Comparison of ENCODE assay signal across 15 cellular contexts in genomic region chr1:6547301-6547700, GRCh38. TPM values are rescaled to one million over a fixed set of nuclear protein-coding genes. Genes with fewer than 3 reads are reported as not detected.
DNase-seq lines count a peak whose midpoint lies in the region; ATAC-seq, FAIRE-seq and TF ChIP-seq lines count a peak whose summit lies in the region.
"Had no signal": no experiment of that assay in that cellular context is flagged by ENCODE, and none has a peak within 500 bp of the region (broad histone marks: within the 10 kb centered on the region; RNA-seq: fewer than 3 reads in every experiment).

No MANE protein-coding gene starts in this region.

- POLR2A ChIA-PET in K562 (lab: Yijun Ruan, JAX): interaction anchor here (0.6 to 1.3 kb wide), 4 partner anchors 10 to 364 kb away, joined by 3 to 4 read pairs (median 4); no protein-coding TSS in a partner anchor

- H3K4me1 Mint-ChIP-seq in IgD-negative memory B cell: peaks cover 9 to 26% (median 20%) of the 10 kb centered on the region in 3 donors
- H3K4me1 Mint-ChIP-seq: neural crest cell had no signal

- TF ChIP-seq POLR2A in K562 (conservative IDR thresholded peaks at IDR 0.05) (no peak), stomach (IDR thresholded peaks at IDR 0.05) (no peak)

- no peak overlapping the region for H3K4me2 ChIP-seq in K562 (ENCODE audit: insufficient read depth, low read length)

- no peaks in the 10 kb centered on the region for H3K9me1 ChIP-seq in K562 (ENCODE audit: control insufficient read depth, insufficient read depth, low read length)

- TF ChIP-seq EP300 in K562 (IDR thresholded peaks at IDR 0.05; ENCODE audit: low read length): no peak
- TF ChIP-seq EP300 in stomach (IDR thresholded peaks at IDR 0.05): no peak

- no peak overlapping the region for H3K9ac ChIP-seq in K562 (ENCODE audit: insufficient read depth in 1 of 2, low read depth in 2 of 2, low read length in 2 of 2)

- BruUV-seq in K562 (replicated peaks; lab: Mats Ljungman, UMichigan): no TSS peak

- WGBS in K562 (ENCODE audit: insufficient coverage, low coverage, missing lambda C conversion rate): 92% methylated on average over 4 of the region's 4 CpGs
- WGBS in stomach, 5 donors: 62 to 69% (median 66%) methylated on average over 4 of the region's 4 CpGs

- TF ChIP-seq RAD21 in K562 (CRISPR knock-in tag; conservative IDR thresholded peaks at IDR 0.05 in 1 of 2, IDR thresholded peaks at IDR 0.05 in 1 of 2): no peak

- peak overlapping the region in 2 of 3 donors; percentile 26 to 84 for H3K27ac Mint-ChIP-seq in IgD-negative memory B cell

- H3K9me3 Mint-ChIP-seq in IgD-negative memory B cell: no peaks in the 10 kb centered on the region
- H3K9me3 Mint-ChIP-seq: neural crest cell had no signal

- H3K4me3 ChIP-seq in K562 (no peak overlapping the region), stomach (no peak overlapping the region)
- H3K4me3 ChIP-seq: ascending aorta had no signal

- no peak overlapping the region for H2AFZ ChIP-seq in K562 (ENCODE audit: low read depth, low read length)

- ATAC-seq in K562: no peak
- no peak for ATAC-seq in HG03457 (IDR thresholded peaks at IDR 0.05; ENCODE audit: unreplicated experiment)

- H3K36me3 ChIP-seq in K562 (ENCODE audit: control insufficient read depth, insufficient read depth, low read length) (peaks cover 89% of the 10 kb centered on the region), stomach (peaks cover 70 to 92% (median 90%) of the 10 kb centered on the region in 4 donors)

- H4K20me1 ChIP-seq in K562 (replicated peaks; ENCODE audit: control insufficient read depth, insufficient read depth, low read length): 0 out of 2 replicates have a peak, but pooled peaks cover 6% of the 10 kb centered on the region

- H3K27ac ChIP-seq in K562 (ENCODE audit: extremely low read depth, low read depth, low read length) (no peak overlapping the region), stomach (no peak overlapping the region)
- H3K27ac ChIP-seq: ascending aorta had no signal

- no peaks in the 10 kb centered on the region for H3K9me3 ChIP-seq in K562 (replicated peaks; ENCODE audit: control insufficient read depth, insufficient read depth, low read depth, low read length)
- no peaks in the 10 kb centered on the region for H3K9me3 ChIP-seq in stomach
- H3K9me3 ChIP-seq: ascending aorta had no signal

- no peaks in the 10 kb centered on the region for H3K27me3 Mint-ChIP-seq in IgD-negative memory B cell

- intact Hi-C loops in K562 (cut with micrococcal nuclease) (no loop called here), stomach (cut with DNase I; ENCODE audit: low total_unique reads) (no loop called here)

- TF ChIP-seq CTCF in K562 (IDR thresholded peaks at IDR 0.05 in 2 of 3, conservative IDR thresholded peaks at IDR 0.05 in 1 of 3; ENCODE audit: insufficient read depth in 2 of 3, low read depth in 1 of 3, low read length in 3 of 3) (no peak), stomach (IDR thresholded peaks at IDR 0.05) (no peak)

- peak overlapping the region in 1 of 4 donors; percentile 81 for H3K4me3 Mint-ChIP-seq in IgD-negative memory B cell
- H3K4me3 Mint-ChIP-seq: neural crest cell had no signal

- H3K27me3 ChIP-seq in K562 (ENCODE audit: control insufficient read depth in 2 of 2, insufficient read depth in 2 of 2, low read length in 2 of 2) (no peaks in the 10 kb centered on the region), stomach (no peaks in the 10 kb centered on the region)
- H3K27me3 ChIP-seq: ascending aorta had no signal

- CTCF ChIA-PET in K562 (lab: Yijun Ruan, JAX; ENCODE audit: low intra/inter-chr PET ratio): no interaction called here

- H3K4me1 ChIP-seq in K562 (replicated peaks in 1 of 2; ENCODE audit: control insufficient read depth in 2 of 2, insufficient read depth in 2 of 2, low read length in 2 of 2) (no peaks in the 10 kb centered on the region), stomach (peaks cover under 1 to 11% (median 8%) of the 10 kb centered on the region in 4 donors)
- H3K4me1 ChIP-seq: ascending aorta had no signal

- in situ Hi-C loops in K562 (cut with MboI): no loop called here

- DNase-seq in DMS53 (lab: John Stamatoyannopoulos, UW) (peak; percentile 11), DMS53 treated with DMSO at 0.1 percent for 48 hours (lab: John Stamatoyannopoulos, UW; ENCODE audit: unreplicated experiment) (no peak), K562 (ENCODE audit: extremely low read depth in 1 of 4, low spot score in 3 of 4) (no peak), lung microvascular endothelial cell (ENCODE audit: low read depth in 2 of 2) (peak; percentile 24 to 81), AG20443 (ENCODE audit: low spot score) (no peak), stomach (no peak)
- DNase-seq: 8988T, EL, erythroblast, NCI-H1092 had no signal

- no peak for FAIRE-seq in K562 (lab: Jason Lieb, UNC)
- FAIRE-seq: GM18507 had no signal

- peaks cover 4% of the 10 kb centered on the region for H3K36me3 Mint-ChIP-seq in IgD-negative memory B cell

- H3K79me2 ChIP-seq in K562 (ENCODE audit: control insufficient read depth, insufficient read depth, low read length): peaks cover 19% of the 10 kb centered on the region

RNA-seq across cellular contexts. Expression of gene NOL9, which starts 7.0 kb away (rescaled TPM):
- polyA plus RNA-seq in IgD-negative memory B cell (18.1 TPM), K562 (2011; rRNA removed) (52.3 and 52.7 TPM in 2 replicates), K562 (2014; fragmentation: Illumina TruSeq; extraction: Trizol) (25.8 and 30.1 TPM in 2 replicates), K562 (2014; fragmentation: Nextera tagmentation; extraction: Ambion mirVana) (10 to 100 TPM in 1 of 2 experiments, 1 to 10 TPM in 1; 5.6 to 10.1 TPM), K562 (2014; rRNA removed) (35.6 and 40.0 TPM in 2 replicates), stomach (1 to 10 TPM; 2.7 to 4.0 (median 2.9) TPM)
- 408 and 415 TPM in 2 replicates for total RNA-seq in K562 (2011; cell fraction: chromatin; rRNA removed; ENCODE audit: low replicate concordance)
- total RNA-seq in K562 (2011; cell fraction: nucleolus; rRNA removed): 189 and 201 TPM in 2 replicates
- 302 and 309 TPM in 2 replicates for total RNA-seq in K562 (2011; cell fraction: nucleoplasm; rRNA removed)
- total RNA-seq in K562 (2014; rRNA removed) (47.3 and 58.4 TPM in 2 replicates), K562 (2014; rRNA removed; fragmentation: Illumina TruSeq; extraction: Trizol) (62.5 and 63.6 TPM in 2 replicates), K562 (2015; rRNA removed; fragmentation: Illumina TruSeq; extraction: Trizol) (52.8 and 56.5 TPM in 2 replicates), K562 (2021) (76.5 and 79.3 TPM in 2 replicates), lung microvascular endothelial cell (12.9 and 15.1 TPM in 2 replicates), stomach (100 to 1,000 TPM in 1 of 5 donors, 10 to 100 TPM in 4; 19.7 to 150 (median 42.0) TPM)
- polyA plus RNA-seq in K562 (2011; cell fraction: cytosol; rRNA removed): 19.5 and 29.3 TPM in 2 replicates
- 60.2 and 68.3 TPM in 2 replicates for polyA plus RNA-seq in K562 (2011; cell fraction: nucleus; rRNA removed)
- polyA plus RNA-seq in K562 (2012): 9.6 and 15.3 TPM in 2 replicates
- polyA minus RNA-seq in K562 (2011; rRNA and poly(A)+ RNA removed): 80.8 and 105 TPM in 2 replicates
- 22.9 and 38.4 TPM in 2 replicates for polyA minus RNA-seq in K562 (2011; cell fraction: cytosol; rRNA and poly(A)+ RNA removed)
- polyA minus RNA-seq in K562 (2011; cell fraction: nucleus; rRNA and poly(A)+ RNA removed): 42.3 and 74.4 TPM in 2 replicates

RNA-seq across cellular contexts. Expression of gene TAS1R1, which starts 7.8 kb away (rescaled TPM):
- not detected for polyA plus RNA-seq in IgD-negative memory B cell
- 0.28 and 0.44 TPM in 2 replicates for total RNA-seq in K562 (2011; cell fraction: chromatin; rRNA removed; ENCODE audit: low replicate concordance)
- 0.39 TPM in 1 of 2 replicates, not detected in the other for total RNA-seq in K562 (2011; cell fraction: nucleolus; rRNA removed)
- 0.15 TPM in 1 of 2 replicates, not detected in the other for total RNA-seq in K562 (2011; cell fraction: nucleoplasm; rRNA removed)
- total RNA-seq in K562 (2014; rRNA removed): not detected in 2 replicates
- total RNA-seq in K562 (2014; rRNA removed; fragmentation: Illumina TruSeq; extraction: Trizol): not detected in 2 replicates
- total RNA-seq in K562 (2015; rRNA removed; fragmentation: Illumina TruSeq; extraction: Trizol): not detected in 2 replicates
- total RNA-seq in K562 (2021): not detected in 2 replicates
- polyA plus RNA-seq in K562 (2011; rRNA removed): 0.04 and 0.06 TPM in 2 replicates
- polyA plus RNA-seq in K562 (2011; cell fraction: cytosol; rRNA removed): 0.01 and 0.04 TPM in 2 replicates
- 0.06 TPM in 1 of 2 replicates, not detected in the other for polyA plus RNA-seq in K562 (2011; cell fraction: nucleus; rRNA removed)
- polyA plus RNA-seq in K562 (2012): 0.07 and 0.12 TPM in 2 replicates
- not detected in 2 replicates for polyA plus RNA-seq in K562 (2014; fragmentation: Illumina TruSeq; extraction: Trizol)
- not detected for polyA plus RNA-seq in K562 (2014; fragmentation: Nextera tagmentation; extraction: Ambion mirVana)
- polyA plus RNA-seq in K562 (2014; rRNA removed): not detected in 2 replicates
- 0.11 TPM in 1 of 2 replicates, not detected in the other for polyA minus RNA-seq in K562 (2011; rRNA and poly(A)+ RNA removed)
- polyA minus RNA-seq in K562 (2011; cell fraction: cytosol; rRNA and poly(A)+ RNA removed): not detected in 2 replicates
- not detected in 2 replicates for polyA minus RNA-seq in K562 (2011; cell fraction: nucleus; rRNA and poly(A)+ RNA removed)
- total RNA-seq in lung microvascular endothelial cell: not detected in 2 replicates
- total RNA-seq in stomach: not detected
- polyA plus RNA-seq in stomach: under 1 TPM in 2 of 3 donors, not detected in 1; 0.08 to 0.12 TPM
- total RNA-seq: ascending aorta, neural crest cell had no signal

RNA-seq across cellular contexts. Expression of gene ZBTB48, which starts 32.5 kb away (rescaled TPM):
- 21.4 TPM for polyA plus RNA-seq in IgD-negative memory B cell
- total RNA-seq in K562 (2011; cell fraction: chromatin; rRNA removed; ENCODE audit: low replicate concordance): 73.9 and 235 TPM in 2 replicates
- total RNA-seq in K562 (2011; cell fraction: nucleolus; rRNA removed): 195 and 197 TPM in 2 replicates
- total RNA-seq in K562 (2011; cell fraction: nucleoplasm; rRNA removed): 94.0 and 120 TPM in 2 replicates
- total RNA-seq in K562 (2014; rRNA removed): 42.4 and 52.4 TPM in 2 replicates
- total RNA-seq in K562 (2014; rRNA removed; fragmentation: Illumina TruSeq; extraction: Trizol): 17.2 and 19.8 TPM in 2 replicates
- total RNA-seq in K562 (2015; rRNA removed; fragmentation: Illumina TruSeq; extraction: Trizol): 44.5 and 55.4 TPM in 2 replicates
- 52.9 and 55.3 TPM in 2 replicates for total RNA-seq in K562 (2021)
- polyA plus RNA-seq in K562 (2011; rRNA removed): 29.5 and 57.2 TPM in 2 replicates
- polyA plus RNA-seq in K562 (2011; cell fraction: cytosol; rRNA removed): 50.1 and 59.3 TPM in 2 replicates
- 124 and 137 TPM in 2 replicates for polyA plus RNA-seq in K562 (2011; cell fraction: nucleus; rRNA removed)
- 45.7 and 62.8 TPM in 2 replicates for polyA plus RNA-seq in K562 (2012)
- 24.9 and 40.6 TPM in 2 replicates for polyA plus RNA-seq in K562 (2014; fragmentation: Illumina TruSeq; extraction: Trizol)
- 1 to 10 TPM; 1.9 to 7.4 TPM for polyA plus RNA-seq in K562 (2014; fragmentation: Nextera tagmentation; extraction: Ambion mirVana)
- polyA plus RNA-seq in K562 (2014; rRNA removed): 50.9 and 66.9 TPM in 2 replicates
- 28.0 and 28.3 TPM in 2 replicates for polyA minus RNA-seq in K562 (2011; rRNA and poly(A)+ RNA removed)
- 31.8 and 39.4 TPM in 2 replicates for polyA minus RNA-seq in K562 (2011; cell fraction: cytosol; rRNA and poly(A)+ RNA removed)
- polyA minus RNA-seq in K562 (2011; cell fraction: nucleus; rRNA and poly(A)+ RNA removed): 52.8 and 74.0 TPM in 2 replicates
- total RNA-seq in lung microvascular endothelial cell: 7.4 and 10.7 TPM in 2 replicates
- total RNA-seq in stomach: 100 to 1,000 TPM in 1 of 5 donors, 10 to 100 TPM in 4; 22.6 to 139 (median 25.7) TPM
- 10 to 100 TPM; 34.8 to 64.4 (median 61.3) TPM for polyA plus RNA-seq in stomach

RNA-seq across cellular contexts. Expression of gene KLHL21, which starts 55.4 kb away (rescaled TPM):
- polyA plus RNA-seq in IgD-negative memory B cell: 12.1 TPM
- 34.6 and 104 TPM in 2 replicates for total RNA-seq in K562 (2011; cell fraction: chromatin; rRNA removed; ENCODE audit: low replicate concordance)
- total RNA-seq in K562 (2011; cell fraction: nucleolus; rRNA removed): 89.4 and 101 TPM in 2 replicates
- 53.5 and 55.7 TPM in 2 replicates for total RNA-seq in K562 (2011; cell fraction: nucleoplasm; rRNA removed)
- total RNA-seq in K562 (2014; rRNA removed): 26.4 and 32.3 TPM in 2 replicates
- 10.0 and 12.6 TPM in 2 replicates for total RNA-seq in K562 (2014; rRNA removed; fragmentation: Illumina TruSeq; extraction: Trizol)
- total RNA-seq in K562 (2015; rRNA removed; fragmentation: Illumina TruSeq; extraction: Trizol): 22.4 and 23.6 TPM in 2 replicates
- 39.6 and 42.1 TPM in 2 replicates for total RNA-seq in K562 (2021)
- 11.0 and 14.9 TPM in 2 replicates for polyA plus RNA-seq in K562 (2011; rRNA removed)
- 17.3 and 24.4 TPM in 2 replicates for polyA plus RNA-seq in K562 (2011; cell fraction: cytosol; rRNA removed)
- 28.7 and 48.0 TPM in 2 replicates for polyA plus RNA-seq in K562 (2011; cell fraction: nucleus; rRNA removed)
- 37.5 and 39.1 TPM in 2 replicates for polyA plus RNA-seq in K562 (2012)
- 17.5 and 24.2 TPM in 2 replicates for polyA plus RNA-seq in K562 (2014; fragmentation: Illumina TruSeq; extraction: Trizol)
- polyA plus RNA-seq in K562 (2014; fragmentation: Nextera tagmentation; extraction: Ambion mirVana): 1 to 10 TPM; 2.1 to 2.2 TPM
- 21.0 and 22.2 TPM in 2 replicates for polyA plus RNA-seq in K562 (2014; rRNA removed)
- 14.0 and 18.0 TPM in 2 replicates for polyA minus RNA-seq in K562 (2011; rRNA and poly(A)+ RNA removed)
- polyA minus RNA-seq in K562 (2011; cell fraction: cytosol; rRNA and poly(A)+ RNA removed): 21.5 and 32.0 TPM in 2 replicates
- 22.6 and 27.8 TPM in 2 replicates for polyA minus RNA-seq in K562 (2011; cell fraction: nucleus; rRNA and poly(A)+ RNA removed)
- 12.4 and 18.3 TPM in 2 replicates for total RNA-seq in lung microvascular endothelial cell
- 10 to 100 TPM; 13.0 to 59.8 (median 34.5) TPM for total RNA-seq in stomach
- 10 to 100 TPM in 1 of 3 donors, 1 to 10 TPM in 2; 9.2 to 15.4 (median 9.8) TPM for polyA plus RNA-seq in stomach

RNA-seq across cellular contexts. Expression of gene PLEKHG5, which starts 55.8 kb away (rescaled TPM):
- polyA plus RNA-seq in IgD-negative memory B cell: not detected
- 0.51 and 2.5 TPM in 2 replicates for total RNA-seq in K562 (2011; cell fraction: chromatin; rRNA removed; ENCODE audit: low replicate concordance)
- total RNA-seq in K562 (2011; cell fraction: nucleolus; rRNA removed): 1.4 and 1.5 TPM in 2 replicates
- total RNA-seq in K562 (2011; cell fraction: nucleoplasm; rRNA removed): 0.88 and 0.99 TPM in 2 replicates
- total RNA-seq in K562 (2014; rRNA removed): 0.05 and 0.20 TPM in 2 replicates
- 0.04 TPM in 1 of 2 replicates, not detected in the other for total RNA-seq in K562 (2014; rRNA removed; fragmentation: Illumina TruSeq; extraction: Trizol)
- not detected in 2 replicates for total RNA-seq in K562 (2015; rRNA removed; fragmentation: Illumina TruSeq; extraction: Trizol)
- 0.29 TPM in 2 replicates for total RNA-seq in K562 (2021)
- 0.11 and 0.16 TPM in 2 replicates for polyA plus RNA-seq in K562 (2011; rRNA removed)
- polyA plus RNA-seq in K562 (2011; cell fraction: cytosol; rRNA removed): 0.06 and 0.49 TPM in 2 replicates
- polyA plus RNA-seq in K562 (2011; cell fraction: nucleus; rRNA removed): 0.94 and 1.8 TPM in 2 replicates
- polyA plus RNA-seq in K562 (2012): 0.04 and 0.07 TPM in 2 replicates
- 0.07 and 0.12 TPM in 2 replicates for polyA plus RNA-seq in K562 (2014; fragmentation: Illumina TruSeq; extraction: Trizol)
- not detected for polyA plus RNA-seq in K562 (2014; fragmentation: Nextera tagmentation; extraction: Ambion mirVana)
- 0.13 and 0.26 TPM in 2 replicates for polyA plus RNA-seq in K562 (2014; rRNA removed)
- polyA minus RNA-seq in K562 (2011; rRNA and poly(A)+ RNA removed): 0.12 and 0.14 TPM in 2 replicates
- 0.29 TPM in 1 of 2 replicates, not detected in the other for polyA minus RNA-seq in K562 (2011; cell fraction: cytosol; rRNA and poly(A)+ RNA removed)
- polyA minus RNA-seq in K562 (2011; cell fraction: nucleus; rRNA and poly(A)+ RNA removed): 1.2 TPM in 2 replicates
- 17.9 and 20.9 TPM in 2 replicates for total RNA-seq in lung microvascular endothelial cell
- total RNA-seq in stomach: 10 to 100 TPM in 2 of 5 donors, 1 to 10 TPM in 3; 4.9 to 58.8 (median 9.8) TPM
- polyA plus RNA-seq in stomach: 1 to 10 TPM; 1.4 to 7.2 (median 1.8) TPM

Comparison
In these comparisons a context has a peak if more than half of its experiments do, and no peak if none do; other contexts are left out.
1. DNase-seq: peak in DMS53 (single experiment) and lung microvascular endothelial cell (2 of 2); none in DMS53 treated with DMSO at 0.1 percent for 48 hours (single experiment), K562 (0 of 4), AG20443 (single experiment) and stomach (single experiment).